ENCODE assay signal across 1 cellular context in genomic region chr17:44159519-44160210, GRCh38.
TF ChIP-seq lines count a peak whose summit lies in the region.

No MANE protein-coding gene starts in this region.

TF ChIP-seq in K562, 482 proteins besides CTCF, POLR2A, EP300 and RAD21 (continued from another document and continues in another):
- TF ChIP-seq ZNF717 (CRISPR knock-in tag; IDR thresholded peaks at IDR 0.05) (no peak), ZNF431 (CRISPR knock-in tag; IDR thresholded peaks at IDR 0.05) (no peak), CLOCK (CRISPR knock-in tag; IDR thresholded peaks at IDR 0.05; ENCODE audit: borderline replicate concordance) (0 out of 2 replicates have a peak, but pooled peaks have one; percentile 51), STAG1 (CRISPR knock-in tag; IDR thresholded peaks at IDR 0.05; ENCODE audit: borderline replicate concordance) (no peak), NCOA1 (IDR thresholded peaks at IDR 0.05; ENCODE audit: low read depth) (no peak), PHB2 (IDR thresholded peaks at IDR 0.05; ENCODE audit: low read depth) (no peak), MED1 (CRISPR knock-in tag; IDR thresholded peaks at IDR 0.05; ENCODE audit: borderline replicate concordance) (no peak), ZNF124 (CRISPR knock-in tag; IDR thresholded peaks at IDR 0.05) (no peak), ZNF277 (CRISPR knock-in tag; IDR thresholded peaks at IDR 0.05; ENCODE audit: borderline replicate concordance) (no peak), ZNF384 (IDR thresholded peaks at IDR 0.05; ENCODE audit: low read depth, low read length) (peak; percentile 64; the same call in 1 of the 2 replicates), TFAM (CRISPR knock-in tag; conservative IDR thresholded peaks at IDR 0.05) (no peak), NR2C2 (CRISPR knock-in tag; IDR thresholded peaks at IDR 0.05) (no peak), NR2C2 (tag; IDR thresholded peaks at IDR 0.05) (peak; percentile 33; the same call in 1 of the 2 replicates), EHMT2 (IDR thresholded peaks at IDR 0.05) (peak; percentile 57; the same call in 1 of the 2 replicates), ZNF408 (CRISPR knock-in tag; IDR thresholded peaks at IDR 0.05; ENCODE audit: low read depth) (no peak), HDGF (IDR thresholded peaks at IDR 0.05) (no peak), PHF21A (IDR thresholded peaks at IDR 0.05; ENCODE audit: borderline replicate concordance, low read depth) (no peak), SLC30A9 (CRISPR knock-in tag; IDR thresholded peaks at IDR 0.05) (no peak), ZNF280B (CRISPR knock-in tag; IDR thresholded peaks at IDR 0.05) (no peak), MECOM (CRISPR knock-in tag; IDR thresholded peaks at IDR 0.05) (no peak), PML (IDR thresholded peaks at IDR 0.05; ENCODE audit: low read length) (0 out of 2 replicates have a peak, but pooled peaks have one; percentile 30), KHSRP (IDR thresholded peaks at IDR 0.05) (no peak), HDAC1 (IDR thresholded peaks at IDR 0.05) (peak in 1 of 2 experiments; percentile 30; a peak in 2 of 4 replicates), XRCC5 (IDR thresholded peaks at IDR 0.05; ENCODE audit: low read depth, low read length) (no peak), BACH1 (tag; IDR thresholded peaks at IDR 0.05) (no peak), PHB (CRISPR knock-in tag; IDR thresholded peaks at IDR 0.05) (no peak), ZNF217 (CRISPR knock-in tag; IDR thresholded peaks at IDR 0.05) (no peak), KDM2B (CRISPR knock-in tag; IDR thresholded peaks at IDR 0.05) (no peak), XRCC3 (IDR thresholded peaks at IDR 0.05) (no peak), NR2F6 (CRISPR knock-in tag; IDR thresholded peaks at IDR 0.05) (no peak), CREBBP (IDR thresholded peaks at IDR 0.05; ENCODE audit: low read depth, low read length) (no peak), ELK3 (CRISPR knock-in tag; IDR thresholded peaks at IDR 0.05) (no peak), TCF7L2 (IDR thresholded peaks at IDR 0.05; ENCODE audit: low read depth, low read length) (no peak), HMBOX1 (IDR thresholded peaks at IDR 0.05) (peak; percentile 84), MEF2D (tag; conservative IDR thresholded peaks at IDR 0.05; ENCODE audit: low read depth) (no peak), AFF1 (IDR thresholded peaks at IDR 0.05; ENCODE audit: low read depth in 1 of 2, partially characterized antibody in 2 of 2) (peak in 1 of 2 experiments; percentile 63), FOXP4 (CRISPR knock-in tag; IDR thresholded peaks at IDR 0.05; ENCODE audit: borderline replicate concordance) (no peak), SREBF2 (CRISPR knock-in tag; IDR thresholded peaks at IDR 0.05) (no peak), CBX3 (IDR thresholded peaks at IDR 0.05; ENCODE audit: borderline replicate concordance in 1 of 2, low read length in 2 of 2) (peak in 1 of 2 experiments; percentile 26; a peak in 1 of 3 replicates), ZNF609 (CRISPR knock-in tag; IDR thresholded peaks at IDR 0.05; ENCODE audit: borderline replicate concordance) (no peak), STAT5B (CRISPR knock-in tag; IDR thresholded peaks at IDR 0.05) (no peak), FOXK1 (CRISPR knock-in tag; IDR thresholded peaks at IDR 0.05; ENCODE audit: borderline replicate concordance) (no peak), ZNF121 (CRISPR knock-in tag; conservative IDR thresholded peaks at IDR 0.05) (no peak), ESRRB (CRISPR knock-in tag; IDR thresholded peaks at IDR 0.05; ENCODE audit: borderline replicate concordance) (no peak), NEUROD1 (IDR thresholded peaks at IDR 0.05; ENCODE audit: borderline replicate concordance, low read depth, low read length, partially characterized antibody) (peak; percentile 15), HDAC8 (tag; IDR thresholded peaks at IDR 0.05) (no peak), FOXO4 (CRISPR knock-in tag; IDR thresholded peaks at IDR 0.05) (no peak), PTBP1 (IDR thresholded peaks at IDR 0.05; ENCODE audit: low read depth, low read length) (no peak)
